8 cellular contexts compared by ENCODE assay signal in genomic region chr2:238203973-238204683, GRCh38. TPM values are rescaled to one million over a fixed set of nuclear protein-coding genes. Genes with fewer than 3 reads are reported as not detected.
DNase-seq lines count a peak whose midpoint lies in the region; ATAC-seq and TF ChIP-seq lines count a peak whose summit lies in the region.

No MANE protein-coding gene starts in this region.

- H3K9ac ChIP-seq in SK-N-SH, result peak overlapping the region; percentile 66
- peak overlapping the region; percentile 28 for H3K9ac ChIP-seq in trophoblast cell (ENCODE audit: low read length)

- H3K27ac Mint-ChIP-seq in CD4-positive, alpha-beta T cell, result peak overlapping the region; percentile 86

- H3K27me3 ChIP-seq in CD4-positive, alpha-beta T cell (ENCODE audit: control insufficient read depth, insufficient read depth, low read length), result no peaks in the 10 kb centered on the region
- H3K27me3 ChIP-seq in SK-N-SH (ENCODE audit: insufficient read depth), result peaks cover 17% of the 10 kb centered on the region
- H3K27me3 ChIP-seq in trophoblast cell (ENCODE audit: insufficient read depth, low read length), result no peaks in the 10 kb centered on the region

- H4K91ac ChIP-seq in trophoblast cell (ENCODE audit: low read depth, low read length), result peak overlapping the region; percentile 85

- H3K36me3 ChIP-seq in SK-N-SH (replicated peaks in 1 of 2; ENCODE audit: control insufficient read depth in 1 of 2, insufficient read depth in 2 of 2, low read length in 1 of 2) (peaks cover 0 to 15% of the 10 kb centered on the region in 2 experiments), trophoblast cell (ENCODE audit: control insufficient read depth in 1 of 2, insufficient read depth in 2 of 2, low read length in 2 of 2) (no peaks in the 10 kb centered on the region)

- H4K8ac ChIP-seq in trophoblast cell (ENCODE audit: low read depth, low read length), result peak overlapping the region; percentile 80

- H3K4me1 ChIP-seq in SK-N-SH (ENCODE audit: control insufficient read depth in 1 of 2, insufficient read depth in 2 of 2, low read depth in 1 of 2, low read length in 1 of 2), result peaks cover 14 to 17% of the 10 kb centered on the region in 2 experiments; a peak in 2 of 4 replicates
- H3K4me1 ChIP-seq in trophoblast cell (ENCODE audit: control insufficient read depth in 1 of 2, insufficient read depth in 2 of 2, low read length in 2 of 2), result peaks cover 5 to 11% of the 10 kb centered on the region in 2 experiments

- peak overlapping the region; percentile 22 for H3K4ac ChIP-seq in trophoblast cell (ENCODE audit: low read depth, low read length)

- no peak for TF ChIP-seq CTCF in CD4-positive, alpha-beta T cell (IDR thresholded peaks at IDR 0.05)
- TF ChIP-seq CTCF in HFF-Myc (IDR thresholded peaks at IDR 0.05; ENCODE audit: low read depth, low read length, missing control alignments) (no peak), SK-N-SH (IDR thresholded peaks at IDR 0.05) (no peak)

- H2AK5ac ChIP-seq in trophoblast cell (ENCODE audit: low read length), result peak overlapping the region; percentile 25

- POLR2A ChIA-PET in CD4-positive, alpha-beta T cell (lab: Charles Lee), result interaction anchor here (0.8 to 2.6 kb wide), 7 partner anchors 17 to 143 kb away, joined by 3 to 18 read pairs (median 5); partner anchors contain the start of genes PER2 and SCLY
- POLR2A ChIA-PET in SK-N-SH (lab: Yijun Ruan, JAX), result interaction anchor here (1.6 kb wide), 1 partner anchor 41 kb away, joined by 5 read pairs; no protein-coding TSS in a partner anchor

- peak; percentile 50 for TF ChIP-seq POLR2A in erythroblast (IDR thresholded peaks at IDR 0.05; ENCODE audit: low read length)

- H2AFZ ChIP-seq in SK-N-SH (ENCODE audit: low read depth) (peak overlapping the region; percentile 99), trophoblast cell (ENCODE audit: insufficient read depth, low read length, poor library complexity) (peak overlapping the region; percentile 88)

- intact Hi-C loops in CD4-positive, alpha-beta T cell (cut with DNase I, micrococcal nuclease), result loop anchor here (1.0 to 10.0 kb wide), 6 partner anchors 27 to 509 kb away; partner anchors contain the start of genes ASB1 (in 1 of the 2), PER2 (in 1 of the 2), SCLY (in 1 of the 2) and UBE2F (in 1 of the 2)

- TF ChIP-seq EP300 in SK-N-SH (IDR thresholded peaks at IDR 0.05; ENCODE audit: borderline replicate concordance in 1 of 2, low read depth in 1 of 2, low read length in 1 of 2), result no peak

- no peak for TF ChIP-seq RAD21 in SK-N-SH (IDR thresholded peaks at IDR 0.05; ENCODE audit: low read length)

- peak overlapping the region; percentile 80 for H2BK120ac ChIP-seq in trophoblast cell (ENCODE audit: insufficient read depth, low read length, poor library complexity)

- H2BK12ac ChIP-seq in trophoblast cell (ENCODE audit: low read length), result no peak overlapping the region

- no peaks in the 10 kb centered on the region for H3K9me2 ChIP-seq in SK-N-SH

- H3K9me3 Mint-ChIP-seq in CD4-positive, alpha-beta T cell, result no peaks in the 10 kb centered on the region

- peaks cover 32% of the 10 kb centered on the region for H3K4me1 Mint-ChIP-seq in CD4-positive, alpha-beta T cell (ENCODE audit: low read depth)

- ATAC-seq in CD4-positive, alpha-beta T cell (ENCODE audit: poor library complexity), result no peak
- ATAC-seq in HG03135 (IDR thresholded peaks at IDR 0.05; ENCODE audit: unreplicated experiment), result no peak

- H3K79me2 ChIP-seq in SK-N-SH (ENCODE audit: insufficient read depth) (peaks cover 43% of the 10 kb centered on the region), trophoblast cell (ENCODE audit: control insufficient read depth, insufficient read depth, low read length, poor library complexity) (peaks cover 24% of the 10 kb centered on the region)

- peak overlapping the region; percentile 79 for H3K27ac ChIP-seq in CD4-positive, alpha-beta T cell (ENCODE audit: low read depth, low read length)
- H3K27ac ChIP-seq in SK-N-SH (ENCODE audit: low read depth in 2 of 2, low read length in 1 of 2) (peak overlapping the region; percentile 42 to 88), trophoblast cell (ENCODE audit: low read depth, low read length) (peak overlapping the region; percentile 63)

- no peak overlapping the region for H3K23ac ChIP-seq in trophoblast cell (ENCODE audit: low read length)

- peak overlapping the region; percentile 82 for H3K18ac ChIP-seq in trophoblast cell (ENCODE audit: low read length)

- H3K4me3 ChIP-seq in HFF-Myc (replicated peaks; ENCODE audit: low read depth, low read length) (peak overlapping the region; percentile 32), SK-N-SH (ENCODE audit: low read depth in 2 of 2, low read length in 1 of 2) (peak overlapping the region; percentile 35 to 48; a peak in 3 of 4 replicates), trophoblast cell (ENCODE audit: low read depth, low read length) (no peak overlapping the region)

- H3K9me3 ChIP-seq in CD4-positive, alpha-beta T cell (ENCODE audit: control insufficient read depth, low read length), result no peaks in the 10 kb centered on the region
- H3K9me3 ChIP-seq in SK-N-SH, result no peaks in the 10 kb centered on the region
- H3K9me3 ChIP-seq in trophoblast cell (ENCODE audit: insufficient read depth, low read depth, low read length), result no peaks in the 10 kb centered on the region

- H3K27me3 Mint-ChIP-seq in CD4-positive, alpha-beta T cell, result no peaks in the 10 kb centered on the region

- H3K4me2 ChIP-seq in SK-N-SH (peak overlapping the region; percentile 59; the same call in 1 of the 2 replicates), trophoblast cell (ENCODE audit: low read length) (peak overlapping the region; percentile 58)

- no peak for DNase-seq in CD4-positive, alpha-beta T cell
- DNase-seq in HFF-Myc (ENCODE audit: extremely low read depth, low read depth) (no peak), SK-N-SH (no peak), erythroblast (lab: John Stamatoyannopoulos, UW) (peak; percentile 51 to 62), trophoblast cell (no peak), HuH-7.5 (ENCODE audit: low spot score) (no peak), amniotic stem cell (lab: John Stamatoyannopoulos, UW) (no peak)

- H3K4me3 Mint-ChIP-seq in CD4-positive, alpha-beta T cell, result peak overlapping the region; percentile 90

- H2BK5ac ChIP-seq in trophoblast cell (ENCODE audit: low read depth, low read length, poor library complexity), result peak overlapping the region; percentile 73

- H4K20me1 ChIP-seq in SK-N-SH (ENCODE audit: insufficient read depth), result peaks cover 37% of the 10 kb centered on the region

- WGBS in SK-N-SH (ENCODE audit: low lambda C conversion rate), result 85% methylated on average over 11 of the region's 18 CpGs
- WGBS in trophoblast cell (ENCODE audit: extremely low coverage, insufficient coverage, insufficient read length), result no CpG with 5 or more reads among the region's 18 CpGs

- peak overlapping the region; percentile 57 for H3K14ac ChIP-seq in trophoblast cell (ENCODE audit: low read length)

- H3F3A ChIP-seq in SK-N-SH (replicated peaks; ENCODE audit: insufficient read depth), result peaks cover 5% of the 10 kb centered on the region

- peak overlapping the region; percentile 81 for H4K12ac ChIP-seq in trophoblast cell (ENCODE audit: low read depth, low read length)

- peaks cover 9% of the 10 kb centered on the region for H3K79me1 ChIP-seq in trophoblast cell (ENCODE audit: low read length)

- CTCF ChIA-PET in CD4-positive, alpha-beta T cell (lab: Charles Lee), result interaction anchor here (0.8 kb wide), 1 partner anchor 35 kb away, joined by 3 read pairs; no protein-coding TSS in a partner anchor
- CTCF ChIA-PET in SK-N-SH (lab: Yijun Ruan, JAX), result interaction anchor here (1.1 to 1.2 kb wide), 2 partner anchors 59 to 346 kb away, joined by 3 to 4 read pairs; no protein-coding TSS in a partner anchor

- peaks cover 9% of the 10 kb centered on the region for H3K36me3 Mint-ChIP-seq in CD4-positive, alpha-beta T cell (ENCODE audit: low read depth)

TF ChIP-seq in SK-N-SH, 30 proteins besides CTCF, POLR2A, EP300 and RAD21 (continues in another document):
- no peak for TF ChIP-seq NFIC (IDR thresholded peaks at IDR 0.05; ENCODE audit: borderline replicate concordance)
- TF ChIP-seq, protein P1, sequence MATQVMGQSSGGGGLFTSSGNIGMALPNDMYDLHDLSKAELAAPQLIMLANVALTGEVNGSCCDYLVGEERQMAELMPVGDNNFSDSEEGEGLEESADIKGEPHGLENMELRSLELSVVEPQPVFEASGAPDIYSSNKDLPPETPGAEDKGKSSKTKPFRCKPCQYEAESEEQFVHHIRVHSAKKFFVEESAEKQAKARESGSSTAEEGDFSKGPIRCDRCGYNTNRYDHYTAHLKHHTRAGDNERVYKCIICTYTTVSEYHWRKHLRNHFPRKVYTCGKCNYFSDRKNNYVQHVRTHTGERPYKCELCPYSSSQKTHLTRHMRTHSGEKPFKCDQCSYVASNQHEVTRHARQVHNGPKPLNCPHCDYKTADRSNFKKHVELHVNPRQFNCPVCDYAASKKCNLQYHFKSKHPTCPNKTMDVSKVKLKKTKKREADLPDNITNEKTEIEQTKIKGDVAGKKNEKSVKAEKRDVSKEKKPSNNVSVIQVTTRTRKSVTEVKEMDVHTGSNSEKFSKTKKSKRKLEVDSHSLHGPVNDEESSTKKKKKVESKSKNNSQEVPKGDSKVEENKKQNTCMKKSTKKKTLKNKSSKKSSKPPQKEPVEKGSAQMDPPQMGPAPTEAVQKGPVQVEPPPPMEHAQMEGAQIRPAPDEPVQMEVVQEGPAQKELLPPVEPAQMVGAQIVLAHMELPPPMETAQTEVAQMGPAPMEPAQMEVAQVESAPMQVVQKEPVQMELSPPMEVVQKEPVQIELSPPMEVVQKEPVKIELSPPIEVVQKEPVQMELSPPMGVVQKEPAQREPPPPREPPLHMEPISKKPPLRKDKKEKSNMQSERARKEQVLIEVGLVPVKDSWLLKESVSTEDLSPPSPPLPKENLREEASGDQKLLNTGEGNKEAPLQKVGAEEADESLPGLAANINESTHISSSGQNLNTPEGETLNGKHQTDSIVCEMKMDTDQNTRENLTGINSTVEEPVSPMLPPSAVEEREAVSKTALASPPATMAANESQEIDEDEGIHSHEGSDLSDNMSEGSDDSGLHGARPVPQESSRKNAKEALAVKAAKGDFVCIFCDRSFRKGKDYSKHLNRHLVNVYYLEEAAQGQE (IDR thresholded peaks at IDR 0.05; ENCODE audit: low read depth, low read length), result no peak

RNA-seq across cellular contexts. Expression of gene ILKAP, which starts 0.6 kb away (rescaled TPM):
- 100 to 1,000 TPM; 133 to 143 TPM for total RNA-seq in CD4-positive, alpha-beta T cell
- 35.6 and 49.2 TPM in 2 replicates for polyA plus RNA-seq in SK-N-SH (2012; rRNA removed)
- polyA plus RNA-seq in SK-N-SH (2012; cell fraction: cytosol; rRNA removed), result 31.8 and 34.3 TPM in 2 replicates
- 126 and 149 TPM in 2 replicates for polyA plus RNA-seq in SK-N-SH (2012; cell fraction: nucleus; rRNA removed)
- 20.9 and 21.5 TPM in 2 replicates for polyA plus RNA-seq in trophoblast cell (2013)

RNA-seq across cellular contexts. Expression of gene HES6, which starts 35.7 kb away (rescaled TPM):
- total RNA-seq in CD4-positive, alpha-beta T cell, result 1 to 10 TPM; 1.5 to 1.9 TPM
- polyA plus RNA-seq in SK-N-SH (2012; rRNA removed), result 3.6 and 4.4 TPM in 2 replicates
- polyA plus RNA-seq in SK-N-SH (2012; cell fraction: cytosol; rRNA removed), result 2.3 and 3.6 TPM in 2 replicates
- polyA plus RNA-seq in SK-N-SH (2012; cell fraction: nucleus; rRNA removed), result 11.1 and 18.1 TPM in 2 replicates
- polyA plus RNA-seq in trophoblast cell (2013), result 4.2 and 4.3 TPM in 2 replicates

RNA-seq across cellular contexts. Expression of gene ERFE, which starts 45.4 kb away (rescaled TPM):
- total RNA-seq in CD4-positive, alpha-beta T cell, result not detected
- 1.3 and 1.5 TPM in 2 replicates for polyA plus RNA-seq in SK-N-SH (2012; rRNA removed)
- 0.58 and 1.2 TPM in 2 replicates for polyA plus RNA-seq in SK-N-SH (2012; cell fraction: cytosol; rRNA removed)
- 2.6 TPM in 2 replicates for polyA plus RNA-seq in SK-N-SH (2012; cell fraction: nucleus; rRNA removed)
- 0.25 and 0.56 TPM in 2 replicates for polyA plus RNA-seq in trophoblast cell (2013)

Comparison
In these comparisons a context has a peak if more than half of its experiments do, and no peak if none do; other contexts are left out.
1. DNase-seq: peak in erythroblast (2 of 2); none in CD4-positive, alpha-beta T cell (0 of 10), HFF-Myc (single experiment), SK-N-SH (single experiment), trophoblast cell (0 of 2), HuH-7.5 (single experiment) and amniotic stem cell (single experiment).
2. Peak in every context shown above with its lines, with median percentiles within 50 percentile points of each other: H3K27ac ChIP-seq.